8 cellular contexts compared by ENCODE assay signal in genomic region chr6:111113731-111114438, GRCh38. TPM values are rescaled to one million over a fixed set of nuclear protein-coding genes. Genes with fewer than 3 reads are reported as not detected.
A peak's percentile ranks its signal among the peaks of the same experiment; 100 is the strongest.
DNase-seq lines count a peak whose midpoint lies in the region; ATAC-seq and TF ChIP-seq lines count a peak whose summit lies in the region.

No MANE protein-coding gene starts in this region.

- peaks cover 10% of the 10 kb centered on the region for H3K4me1 Mint-ChIP-seq in type B pancreatic cell (ENCODE audit: unreplicated experiment)

- no peaks in the 10 kb centered on the region for H3K27me3 ChIP-seq in prostate gland (replicated peaks; ENCODE audit: insufficient read depth)

- peaks cover 5% of the 10 kb centered on the region for H3K9me3 Mint-ChIP-seq in type B pancreatic cell

- no peaks in the 10 kb centered on the region for H3K27me3 Mint-ChIP-seq in type B pancreatic cell

- no peak overlapping the region for H3K4me3 Mint-ChIP-seq in type B pancreatic cell

- intact Hi-C loops in mucosa of descending colon (cut with DNase I, micrococcal nuclease), result no loop called here
- intact Hi-C loops in prostate gland (cut with DNase I), result no loop called here

- H3K36me3 ChIP-seq in mucosa of descending colon (ENCODE audit: low read depth) (no peaks in the 10 kb centered on the region), prostate gland (no peaks in the 10 kb centered on the region)

- no peak overlapping the region for H3K27ac ChIP-seq in prostate gland

- TF ChIP-seq CTCF in cardiac fibroblast (IDR thresholded peaks at IDR 0.05; ENCODE audit: low read depth, low read length) (no peak), mucosa of descending colon (IDR thresholded peaks at IDR 0.05) (no peak), type B pancreatic cell (conservative IDR thresholded peaks at IDR 0.05) (no peak), prostate gland (IDR thresholded peaks at IDR 0.05) (no peak)

- TF ChIP-seq POLR2A in prostate gland (IDR thresholded peaks at IDR 0.05), result no peak

- ATAC-seq in mucosa of descending colon (peak; percentile 40), HG03342 (IDR thresholded peaks at IDR 0.05; ENCODE audit: unreplicated experiment) (no peak)

- in situ Hi-C loops in G401 (cut with HindIII; ENCODE audit: low sequenced_read_pairs), result no loop called here

- WGBS in prostate gland, result 33% methylated on average over 6 of the region's 6 CpGs

- no peaks in the 10 kb centered on the region for H3K9me3 ChIP-seq in mucosa of descending colon
- H3K9me3 ChIP-seq in prostate gland, result no peaks in the 10 kb centered on the region

- H3K27ac Mint-ChIP-seq in type B pancreatic cell, result peak overlapping the region; percentile 8

- H3K4me1 ChIP-seq in mucosa of descending colon (ENCODE audit: low read depth) (no peaks in the 10 kb centered on the region), prostate gland (replicated peaks) (no peaks in the 10 kb centered on the region)

- no peaks in the 10 kb centered on the region for H3K36me3 Mint-ChIP-seq in type B pancreatic cell

- DNase-seq in G401 (ENCODE audit: low spot score), result peak; percentile 77
- DNase-seq in RPMI7951 (ENCODE audit: low read depth), result peak; percentile 58
- DNase-seq in cardiac fibroblast (ENCODE audit: low read depth in 2 of 2), result peak; percentile 64 to 76
- no peak for DNase-seq in mucosa of descending colon
- no peak for DNase-seq in type B pancreatic cell (ENCODE audit: extremely low spot score, unreplicated experiment)
- DNase-seq in NCI-H774 (lab: John Stamatoyannopoulos, UW), result no peak
- no peak for DNase-seq in prostate gland (ENCODE audit: low spot score)

- H3K4me3 ChIP-seq in cardiac fibroblast (replicated peaks in 1 of 2; ENCODE audit: low read depth in 2 of 2, low read length in 2 of 2) (no peak overlapping the region), mucosa of descending colon (no peak overlapping the region), prostate gland (no peak overlapping the region)

RNA-seq across cellular contexts. Expression of gene SLC16A10, which starts 26.6 kb away (rescaled TPM):
- total RNA-seq in G401 (2014; rRNA removed; shearing (Covaris generic)), result 3.7 and 4.2 TPM in 2 replicates
- total RNA-seq in RPMI7951 (2014; rRNA removed; shearing (Covaris generic)), result 0.10 TPM in 1 of 2 replicates, not detected in the other
- total RNA-seq in mucosa of descending colon (1 to 10 TPM; 1.4 to 6.0 (median 3.8) TPM), type B pancreatic cell (ENCODE audit: low replicate concordance) (16.9 and 25.6 TPM in 2 replicates), prostate gland (10 to 100 TPM; 11.5 to 12.5 TPM)

Comparison
In these comparisons a context has a peak if more than half of its experiments do, and no peak if none do; other contexts are left out.
1. DNase-seq: peak in G401 (single experiment), RPMI7951 (single experiment) and cardiac fibroblast (2 of 2); none in mucosa of descending colon (0 of 3), type B pancreatic cell (single experiment), NCI-H774 (single experiment) and prostate gland (single experiment).